ENCODE assay signal across 1 cellular context in the genomic region with DNA sequence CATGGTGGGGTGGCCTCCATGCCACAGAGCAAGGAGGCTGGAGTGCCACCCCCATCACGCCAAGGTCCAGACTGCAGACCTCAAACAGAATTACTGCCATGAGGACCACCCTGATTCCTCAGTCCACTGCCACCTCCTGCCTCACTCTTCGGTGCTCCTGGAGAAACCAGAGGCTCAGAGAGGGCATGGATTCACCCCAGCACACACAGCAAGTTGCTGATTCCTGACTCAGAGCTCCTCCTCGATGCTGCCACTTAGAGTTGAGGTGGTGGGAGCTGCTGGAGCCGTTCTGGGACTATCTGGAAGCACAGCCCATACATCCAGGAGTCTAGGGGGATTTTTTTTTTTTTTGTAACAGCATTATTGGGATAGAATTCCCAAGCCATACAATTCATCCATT.
TF ChIP-seq lines count a peak whose summit lies in the region.

No MANE protein-coding gene starts in this region.

TF ChIP-seq in K562, 482 proteins besides CTCF, POLR2A, EP300 and RAD21:
- TF ChIP-seq CREBBP (IDR thresholded peaks at IDR 0.05; ENCODE audit: low read depth, low read length) (no peak), RBM25 (IDR thresholded peaks at IDR 0.05; ENCODE audit: low read depth, low read length, severe bottlenecking) (peak; percentile 19), ZFP36 (IDR thresholded peaks at IDR 0.05; ENCODE audit: low read depth, low read length, partially characterized antibody) (peak; percentile 75)
